Comparison of ENCODE assay signal across 20 cellular contexts in genomic region chr11:90208857-90209256, GRCh38.
"Had no signal": no experiment of that assay in that cellular context is flagged by ENCODE, and none has a peak within 500 bp of the region (broad histone marks: within the 10 kb centered on the region; RNA-seq: fewer than 3 reads in every experiment).

No MANE protein-coding gene starts in this region.

- H3K9me3 Mint-ChIP-seq: effector memory CD8-positive, alpha-beta T cell; type B pancreatic cell had no signal

- H3K27me3 ChIP-seq: adrenal gland, esophagus squamous epithelium, heart right ventricle, neutrophil, pancreas, right lobe of liver, testis had no signal

- H3K27ac Mint-ChIP-seq: type B pancreatic cell had no signal

- H3K4me1 ChIP-seq: adrenal gland, esophagus squamous epithelium, pancreas, right lobe of liver, testis had no signal

- ATAC-seq: activated CD8-positive, alpha-beta memory T cell treated with anti-CD3 and anti-CD28 coated beads, Interleukin-2, amount 10 ng/mL, durations not matched to agents 7 days and 5 days; effector memory CD8-positive, alpha-beta T cell; heart right ventricle; pancreas; right lobe of liver had no signal

- H3K27me3 Mint-ChIP-seq: activated CD8-positive, alpha-beta memory T cell treated with anti-CD3 and anti-CD28 coated beads, Interleukin-2, amount 10 ng/mL, durations not matched to agents 7 days and 5 days; effector memory CD8-positive, alpha-beta T cell; type B pancreatic cell had no signal

- H3K4me3 Mint-ChIP-seq: activated CD8-positive, alpha-beta memory T cell treated with anti-CD3 and anti-CD28 coated beads, Interleukin-2, amount 10 ng/mL, durations not matched to agents 7 days and 5 days; effector memory CD8-positive, alpha-beta T cell; type B pancreatic cell had no signal

- H3K27ac ChIP-seq: adrenal gland, esophagus squamous epithelium, heart right ventricle, left ventricle myocardium inferior, neutrophil, pancreas, right lobe of liver, testis, WERI-Rb-1 had no signal

- DNase-seq: activated CD4-positive, alpha-beta T cell treated with anti-CD3 and anti-CD28 coated beads for 1 hour; activated CD4-positive, alpha-beta T cell treated with anti-CD3 and anti-CD28 coated beads, Interleukin-2, amount 50 U/mL, for 48 hours; activated CD8-positive, alpha-beta memory T cell treated with anti-CD3 and anti-CD28 coated beads, Interleukin-2, amount 10 ng/mL, durations not matched to agents 7 days and 5 days; adrenal gland; dermis blood vessel endothelial cell; effector memory CD8-positive, alpha-beta T cell; esophagus squamous epithelium; heart right ventricle; kidney glomerular epithelial cell; left ventricle myocardium inferior; mammary epithelial cell; pancreas; right lobe of liver; small intestine; stimulated activated CD4-positive, alpha-beta T cell treated with anti-CD3 and anti-CD28 coated beads, Interleukin-15, amount 100 ng/mL, for 24 hours; stimulated activated CD4-positive, alpha-beta T cell treated with anti-CD3 and anti-CD28 coated beads, Interleukin-2, amount 100 ng/mL, for 48 hours; testis; WERI-Rb-1 had no signal

- H3K4me3 ChIP-seq: adrenal gland, esophagus squamous epithelium, heart right ventricle, left ventricle myocardium inferior, pancreas, right lobe of liver, testis had no signal

- H3K9me3 ChIP-seq: adrenal gland, esophagus squamous epithelium, heart right ventricle, left ventricle myocardium inferior, neutrophil, pancreas, right lobe of liver, testis had no signal
